ENCODE assay signal across 8 cellular contexts in the genomic region with DNA sequence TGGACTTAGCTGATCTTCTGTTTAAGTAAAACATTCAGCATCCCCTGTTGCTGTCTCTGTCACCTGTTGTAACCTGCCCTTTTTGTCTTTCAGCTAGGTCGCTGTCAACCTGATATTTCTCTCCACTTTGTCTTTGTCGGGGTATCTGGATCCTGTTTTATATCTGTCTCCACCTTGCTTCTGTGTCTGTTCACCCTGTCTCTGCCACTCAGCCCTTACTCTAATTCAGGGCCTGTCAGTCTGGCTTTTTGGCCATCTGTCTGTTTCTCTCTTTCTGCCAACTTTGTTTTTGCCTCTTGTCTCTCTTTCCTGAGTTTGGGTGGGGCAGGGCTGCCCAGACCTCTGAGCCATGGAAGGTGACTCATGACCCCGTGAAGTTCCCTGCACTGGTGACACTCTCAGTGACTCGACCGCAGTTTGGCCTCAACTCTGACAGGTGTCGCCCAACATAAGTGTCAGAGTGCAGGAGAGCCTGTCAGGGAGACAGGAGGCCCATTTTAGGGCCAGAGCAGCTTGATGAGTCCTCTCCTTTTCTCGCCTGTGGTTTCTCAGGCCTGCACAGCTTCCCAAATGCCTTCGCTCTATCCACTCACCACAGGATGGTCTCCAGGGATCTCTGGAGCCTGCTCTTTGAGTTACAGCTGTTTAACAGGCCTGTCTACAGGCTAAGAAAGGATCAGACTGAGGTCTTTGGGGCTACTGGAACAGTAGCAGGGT. TPM values are rescaled to one million over a fixed set of nuclear protein-coding genes. Genes with fewer than 3 reads are reported as not detected.
DNase-seq lines count a peak whose midpoint lies in the region; ATAC-seq and TF ChIP-seq lines count a peak whose summit lies in the region.

No MANE protein-coding gene starts in this region.

- peaks cover 2% of the 10 kb centered on the region for H3K9me3 Mint-ChIP-seq in neural crest cell

- CTCF ChIA-PET in HEK293T (lab: Yijun Ruan, JAX) = no interaction called here

- TF ChIP-seq CTCF in GM12875 (IDR thresholded peaks at IDR 0.05; ENCODE audit: borderline replicate concordance, insufficient read depth, low read depth, low read length) (no peak), neural crest cell (conservative IDR thresholded peaks at IDR 0.05) (no peak)

- DNase-seq in HEK293T (ENCODE audit: extremely low spot score) (peak; percentile 34), NCI-H2107 treated with DMSO at 0.1 percent for 48 hours (lab: John Stamatoyannopoulos, UW; ENCODE audit: unreplicated experiment) (peak; percentile 23), neural crest cell (ENCODE audit: low read depth, low spot score) (no peak)
- peak; percentile 75 for DNase-seq in activated CD8-positive, alpha-beta memory T cell treated with anti-CD3 and anti-CD28 coated beads, Interleukin-2, amount 50 U/mL, for 1 hour (ENCODE audit: extremely low read depth)

- ATAC-seq in esophagus mucosa (peak; percentile 94), GM19328 (IDR thresholded peaks at IDR 0.05; ENCODE audit: unreplicated experiment) (no peak)

- peaks cover 29% of the 10 kb centered on the region for H3K4me1 Mint-ChIP-seq in neural crest cell

- POLR2A ChIA-PET in HEK293T (lab: Yijun Ruan, JAX) = interaction anchor here (0.8 to 2.8 kb wide), 14 partner anchors 10 to 254 kb away, joined by 3 to 21 read pairs (median 4); no protein-coding TSS in a partner anchor

- peak overlapping the region; percentile 89 for H3K27ac Mint-ChIP-seq in neural crest cell (ENCODE audit: unreplicated experiment)

- H3K4me3 ChIP-seq in GM12875 (ENCODE audit: low read depth, low read length) = peak overlapping the region; percentile 93

- H3K27ac ChIP-seq in temporal lobe (ENCODE audit: low read depth, low read length) = peak overlapping the region; percentile 58

- peak overlapping the region; percentile 92 for H3K4me3 Mint-ChIP-seq in neural crest cell

- H3K27me3 Mint-ChIP-seq in neural crest cell (ENCODE audit: low read depth) = peaks cover 15% of the 10 kb centered on the region

- no peaks in the 10 kb centered on the region for H3K36me3 Mint-ChIP-seq in neural crest cell (ENCODE audit: low read depth)

TF ChIP-seq in HEK293T, 16 proteins besides CTCF, POLR2A, EP300 and RAD21:
- TF ChIP-seq CTBP1 (IDR thresholded peaks at IDR 0.05; ENCODE audit: borderline replicate concordance) = no peak
- TF ChIP-seq, protein P1, sequence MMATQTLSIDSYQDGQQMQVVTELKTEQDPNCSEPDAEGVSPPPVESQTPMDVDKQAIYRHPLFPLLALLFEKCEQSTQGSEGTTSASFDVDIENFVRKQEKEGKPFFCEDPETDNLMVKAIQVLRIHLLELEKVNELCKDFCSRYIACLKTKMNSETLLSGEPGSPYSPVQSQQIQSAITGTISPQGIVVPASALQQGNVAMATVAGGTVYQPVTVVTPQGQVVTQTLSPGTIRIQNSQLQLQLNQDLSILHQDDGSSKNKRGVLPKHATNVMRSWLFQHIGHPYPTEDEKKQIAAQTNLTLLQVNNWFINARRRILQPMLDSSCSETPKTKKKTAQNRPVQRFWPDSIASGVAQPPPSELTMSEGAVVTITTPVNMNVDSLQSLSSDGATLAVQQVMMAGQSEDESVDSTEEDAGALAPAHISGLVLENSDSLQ (IDR thresholded peaks at IDR 0.05) = 0 out of 2 replicates have a peak, but pooled peaks have one; percentile 23
- no peak for TF ChIP-seq SP1 (IDR thresholded peaks at IDR 0.05)

RNA-seq across cellular contexts. Expression of a gene that starts 0.9 kb away (rescaled TPM):
- total RNA-seq in esophagus mucosa = 12.8 TPM
- 14.5 and 23.0 TPM in 2 replicates for total RNA-seq in neural crest cell
- total RNA-seq in temporal lobe = 51.9 TPM

RNA-seq across cellular contexts. Expression of a gene that starts 54.7 kb away (rescaled TPM):
- total RNA-seq in esophagus mucosa = 2.5 TPM
- 16.1 and 16.9 TPM in 2 replicates for total RNA-seq in neural crest cell
- total RNA-seq in temporal lobe = 59.5 TPM
